ENCODE assay signal across 24 cellular contexts in genomic region chr1:161709373-161709772, GRCh38. TPM values are rescaled to one million over a fixed set of nuclear protein-coding genes. Genes with fewer than 3 reads are reported as not detected.
A peak's percentile ranks its signal among the peaks of the same experiment; 100 is the strongest.
DNase-seq lines count a peak whose midpoint lies in the region; ATAC-seq and TF ChIP-seq lines count a peak whose summit lies in the region.
"Had no signal": no experiment of that assay in that cellular context is flagged by ENCODE, and none has a peak within 500 bp of the region (broad histone marks: within the 10 kb centered on the region; RNA-seq: fewer than 3 reads in every experiment).

No MANE protein-coding gene starts in this region.

- TF ChIP-seq POLR2A in transverse colon (IDR thresholded peaks at IDR 0.05), result no peak

- H3K27me3 Mint-ChIP-seq in stimulated activated naive CD8-positive, alpha-beta T cell treated with anti-CD3 and anti-CD28 coated beads, Interleukin-15, Interleukin-2, amounts not matched to agents 100 ng/mL and 50 ng/mL, for 24 hours, result peaks cover 10% of the 10 kb centered on the region
- H3K27me3 Mint-ChIP-seq in IgD-negative memory B cell (no peaks in the 10 kb centered on the region), T-helper 17 cell (peaks cover 32% of the 10 kb centered on the region)
- no peaks in the 10 kb centered on the region for H3K27me3 Mint-ChIP-seq in stimulated activated naive B cell treated with anti-CD40 and anti-IgM and Interleukin-4, amounts not matched to agents 10 μg/mL and 1 μg/mL and 100 μg/mL, for 72 hours

- H3K4me1 ChIP-seq in transverse colon, result no peaks in the 10 kb centered on the region
- H3K4me1 ChIP-seq: BE2C had no signal

- intact Hi-C loops in transverse colon (cut with DNase I; ENCODE audit: low total_unique reads), result no loop called here

- peaks cover 6% of the 10 kb centered on the region for H3K27me3 ChIP-seq in transverse colon
- H3K27me3 ChIP-seq: BE2C had no signal

- H3K4me3 Mint-ChIP-seq in stimulated activated naive CD8-positive, alpha-beta T cell treated with anti-CD3 and anti-CD28 coated beads, Interleukin-15, Interleukin-2, amounts not matched to agents 100 ng/mL and 50 ng/mL, for 24 hours, result no peak overlapping the region
- H3K4me3 Mint-ChIP-seq in IgD-negative memory B cell, result peak overlapping the region; percentile 58 to 86 (median 75)
- H3K4me3 Mint-ChIP-seq in T-helper 17 cell, result peak overlapping the region; percentile 19
- H3K4me3 Mint-ChIP-seq in stimulated activated naive B cell treated with anti-CD40 and anti-IgM and Interleukin-4, amounts not matched to agents 10 μg/mL and 1 μg/mL and 100 μg/mL, for 72 hours, result peak overlapping the region; percentile 44 to 59
- H3K4me3 Mint-ChIP-seq: CD4-positive, alpha-beta memory T cell had no signal

- H3K36me3 ChIP-seq in transverse colon, result no peaks in the 10 kb centered on the region
- H3K36me3 ChIP-seq: BE2C had no signal

- no peaks in the 10 kb centered on the region for H3K9me3 Mint-ChIP-seq in stimulated activated naive CD8-positive, alpha-beta T cell treated with anti-CD3 and anti-CD28 coated beads, Interleukin-15, Interleukin-2, amounts not matched to agents 100 ng/mL and 50 ng/mL, for 24 hours
- H3K9me3 Mint-ChIP-seq in IgD-negative memory B cell, result no peaks in the 10 kb centered on the region
- no peaks in the 10 kb centered on the region for H3K9me3 Mint-ChIP-seq in stimulated activated naive B cell treated with anti-CD40 and anti-IgM and Interleukin-4, amounts not matched to agents 10 μg/mL and 1 μg/mL and 100 μg/mL, for 72 hours
- H3K9me3 Mint-ChIP-seq: CD4-positive, alpha-beta memory T cell had no signal

- no peak for ATAC-seq in stimulated activated naive CD8-positive, alpha-beta T cell treated with anti-CD3 and anti-CD28 coated beads, Interleukin-15, Interleukin-2, amounts not matched to agents 100 U/mL and 50 U/mL, for 24 hours
- ATAC-seq in T-helper 17 cell, result no peak
- ATAC-seq in stimulated activated naive B cell treated with anti-CD40 and anti-IgM and Interleukin-4, amounts not matched to agents 10 μg/mL and 1 μg/mL and 100 μg/mL, for 72 hours (replicated peaks), result no peak

- in situ Hi-C loops in transverse colon (cut with MboI; ENCODE audit: low pct_ligation_motif_present in 1 of 4, low pct_unique_long_range_greater_than_20kb in 1 of 4, low sequenced_read_pairs in 3 of 4), result no loop called here

- H3K27ac Mint-ChIP-seq in stimulated activated naive CD8-positive, alpha-beta T cell treated with anti-CD3 and anti-CD28 coated beads, Interleukin-15, Interleukin-2, amounts not matched to agents 100 ng/mL and 50 ng/mL, for 24 hours, result peak overlapping the region; percentile 47
- H3K27ac Mint-ChIP-seq in IgD-negative memory B cell (peak overlapping the region in 2 of 3 donors; percentile 49 to 68), T-helper 17 cell (no peak overlapping the region)
- peak overlapping the region; percentile 38 for H3K27ac Mint-ChIP-seq in stimulated activated naive B cell treated with anti-CD40 and anti-IgM and Interleukin-4, amounts not matched to agents 10 μg/mL and 1 μg/mL and 100 μg/mL, for 72 hours
- H3K27ac Mint-ChIP-seq: CD4-positive, alpha-beta memory T cell had no signal

- H3K9me3 ChIP-seq in T-helper 17 cell (ENCODE audit: control insufficient read depth, low read length, poor library complexity, severe bottlenecking) (peaks cover 3% of the 10 kb centered on the region), transverse colon (no peaks in the 10 kb centered on the region)
- H3K9me3 ChIP-seq: BE2C had no signal

- peaks cover 7% of the 10 kb centered on the region for H3K4me1 Mint-ChIP-seq in stimulated activated naive CD8-positive, alpha-beta T cell treated with anti-CD3 and anti-CD28 coated beads, Interleukin-15, Interleukin-2, amounts not matched to agents 100 ng/mL and 50 ng/mL, for 24 hours (ENCODE audit: low read depth)
- H3K4me1 Mint-ChIP-seq in IgD-negative memory B cell (peaks cover 24 to 27% (median 26%) of the 10 kb centered on the region in 3 donors), T-helper 17 cell (no peaks in the 10 kb centered on the region)
- H3K4me1 Mint-ChIP-seq in stimulated activated naive B cell treated with anti-CD40 and anti-IgM and Interleukin-4, amounts not matched to agents 10 μg/mL and 1 μg/mL and 100 μg/mL, for 72 hours, result peaks cover 29 to 35% of the 10 kb centered on the region in 2 donors
- H3K4me1 Mint-ChIP-seq: CD4-positive, alpha-beta memory T cell had no signal

- H3K27ac ChIP-seq in transverse colon, result no peak overlapping the region
- H3K27ac ChIP-seq: KMS-11, SK-N-MC had no signal

- WGBS in transverse colon (ENCODE audit: low coverage in 1 of 2), 2 donors, result 69 to 74% methylated on average over 4 of the region's 4 CpGs

- TF ChIP-seq CTCF in transverse colon (IDR thresholded peaks at IDR 0.05), result no peak

- DNase-seq in stimulated activated naive CD8-positive, alpha-beta T cell treated with anti-CD3 and anti-CD28 coated beads, Interleukin-15, Interleukin-2, amounts not matched to agents 100 U/mL and 50 U/mL, for 24 hours, result no peak
- DNase-seq in T-helper 17 cell, result no peak
- no peak for DNase-seq in stimulated activated naive B cell treated with anti-CD40 and anti-IgM and Interleukin-4, amounts not matched to agents 10 μg/mL and 1 μg/mL and 100 μg/mL, for 72 hours
- no peak for DNase-seq in cerebellar cortex (ENCODE audit: low spot score)
- no peak for DNase-seq in transverse colon
- no peak for DNase-seq in islet precursor cell
- DNase-seq: 8988T; BE2C; CD4-positive, alpha-beta memory T cell; DMS153; EL; NCI-H1417 treated with DMSO at 0.1 percent for 48 hours; NCI-H2029 treated with DMSO at 0.1 percent for 48 hours; NCI-H2171 treated with DMSO at 0.1 percent for 48 hours; NCI-H446; NCI-H69; SHP77 had no signal

- H3K36me3 Mint-ChIP-seq in stimulated activated naive CD8-positive, alpha-beta T cell treated with anti-CD3 and anti-CD28 coated beads, Interleukin-15, Interleukin-2, amounts not matched to agents 100 ng/mL and 50 ng/mL, for 24 hours (ENCODE audit: low read depth), result no peaks in the 10 kb centered on the region
- peaks cover 10% of the 10 kb centered on the region for H3K36me3 Mint-ChIP-seq in IgD-negative memory B cell
- H3K36me3 Mint-ChIP-seq in T-helper 17 cell (ENCODE audit: low read depth), result peaks cover 5% of the 10 kb centered on the region
- peaks cover 28 to 30% of the 10 kb centered on the region in 2 donors for H3K36me3 Mint-ChIP-seq in stimulated activated naive B cell treated with anti-CD40 and anti-IgM and Interleukin-4, amounts not matched to agents 10 μg/mL and 1 μg/mL and 100 μg/mL, for 72 hours
- H3K36me3 Mint-ChIP-seq: CD4-positive, alpha-beta memory T cell had no signal

- H3K4me3 ChIP-seq in transverse colon, result no peak overlapping the region
- H3K4me3 ChIP-seq: SK-N-MC had no signal

- no peak for TF ChIP-seq EP300 in transverse colon (IDR thresholded peaks at IDR 0.05; ENCODE audit: low read depth)

RNA-seq across cellular contexts. Expression of gene FCRLA, which starts 2.3 kb away (rescaled TPM):
- polyA plus RNA-seq in IgD-negative memory B cell, result 445 TPM
- total RNA-seq in T-helper 17 cell (1 to 10 TPM in 1 of 2 donors, not detected in 1; 3.5 TPM), transverse colon (10 to 100 TPM in 1 of 4 donors, 1 to 10 TPM in 1, under 1 TPM in 1, not detected in 1; 0.41 to 13.1 (median 7.0) TPM)
- total RNA-seq: CD4-positive, alpha-beta memory T cell; H4 had no signal

RNA-seq across cellular contexts. Expression of gene FCRLB, which starts 12.0 kb away (rescaled TPM):
- polyA plus RNA-seq in IgD-negative memory B cell, result 11.1 TPM
- total RNA-seq in T-helper 17 cell (under 1 TPM; 0.16 to 0.60 TPM), transverse colon (under 1 TPM in 1 of 4 donors, not detected in 3; 0.64 TPM)

RNA-seq across cellular contexts. Expression of gene DUSP12, which starts 40.2 kb away (rescaled TPM):
- 47.3 TPM for polyA plus RNA-seq in IgD-negative memory B cell
- total RNA-seq in T-helper 17 cell (10 to 100 TPM; 17.2 to 24.8 TPM), transverse colon (10 to 100 TPM in 3 of 4 donors, not detected in 1; 26.2 to 62.5 (median 28.4) TPM)

RNA-seq across cellular contexts. Expression of gene FCGR2B, which starts 46.4 kb away (rescaled TPM):
- 235 TPM for polyA plus RNA-seq in IgD-negative memory B cell
- total RNA-seq in T-helper 17 cell (1 to 10 TPM; 2.6 to 2.9 TPM), transverse colon (10 to 100 TPM in 3 of 4 donors, not detected in 1; 12.4 to 17.6 (median 12.7) TPM)
- total RNA-seq: H4, M059J had no signal
- polyA plus RNA-seq: AG04450 had no signal

RNA-seq across cellular contexts. Expression of gene ATF6, which starts 56.7 kb away (rescaled TPM):
- polyA plus RNA-seq in IgD-negative memory B cell, result 14.3 TPM
- 10 to 100 TPM; 17.0 to 18.6 TPM for total RNA-seq in T-helper 17 cell
- 10 to 100 TPM; 10.8 to 45.8 (median 23.0) TPM for total RNA-seq in transverse colon
